11 cellular contexts compared by ENCODE assay signal in the genomic region with DNA sequence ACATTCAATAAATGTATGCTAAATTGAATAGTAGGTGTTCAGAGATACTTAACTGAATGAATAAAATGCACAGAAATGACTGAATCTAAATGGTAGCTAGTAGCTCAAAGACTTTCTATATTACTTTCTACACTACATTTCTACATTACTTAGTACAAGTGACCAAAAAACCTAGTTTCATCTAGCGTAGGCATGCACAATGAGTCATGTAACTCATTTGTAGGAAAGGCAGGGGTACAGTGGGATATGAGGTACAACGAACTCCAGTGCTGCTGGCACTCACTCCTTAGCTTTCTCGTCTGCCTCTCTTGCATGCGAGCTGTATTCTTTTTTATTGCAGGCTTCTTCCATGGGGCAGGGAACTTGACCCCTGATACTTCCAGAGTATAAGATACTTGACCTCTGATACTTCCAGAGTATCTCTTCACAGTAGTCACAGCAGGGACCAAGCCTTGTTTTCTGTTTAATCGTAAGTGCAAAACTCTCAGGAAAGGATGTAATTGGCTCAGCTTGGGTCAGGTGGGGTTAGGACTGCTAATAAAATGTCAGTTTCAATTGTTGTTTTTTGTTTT.
"Had no signal": no experiment of that assay in that cellular context is flagged by ENCODE, and none has a peak within 500 bp of the region (broad histone marks: within the 10 kb centered on the region; RNA-seq: fewer than 3 reads in every experiment).

No MANE protein-coding gene starts in this region.

- H3K4me3 ChIP-seq: heart left ventricle had no signal

- H3K36me3 Mint-ChIP-seq: naive B cell; stimulated activated memory B cell treated with anti-CD40 and anti-IgM and Interleukin-4, amounts not matched to agents 10 μg/mL and 1 μg/mL and 100 μg/mL, for 72 hours; type B pancreatic cell had no signal

- H3K27me3 ChIP-seq: heart left ventricle, neutrophil had no signal

- DNase-seq: activated gamma-delta T cell, foreskin keratinocyte, heart left ventricle, naive B cell, retina, SIG-M5 had no signal

- H3K27ac Mint-ChIP-seq: stimulated activated memory B cell treated with anti-CD40 and anti-IgM and Interleukin-4, amounts not matched to agents 10 μg/mL and 1 μg/mL and 100 μg/mL, for 72 hours had no signal

- H3K9me3 Mint-ChIP-seq: naive B cell; stimulated activated memory B cell treated with anti-CD40 and anti-IgM and Interleukin-4, amounts not matched to agents 10 μg/mL and 1 μg/mL and 100 μg/mL, for 72 hours; type B pancreatic cell had no signal

- H3K4me3 Mint-ChIP-seq: naive B cell; stimulated activated memory B cell treated with anti-CD40 and anti-IgM and Interleukin-4, amounts not matched to agents 10 μg/mL and 1 μg/mL and 100 μg/mL, for 72 hours; type B pancreatic cell had no signal

- FAIRE-seq: colon, islet of Langerhans had no signal

- H3K27ac ChIP-seq: foreskin keratinocyte, heart left ventricle, neutrophil had no signal

- H3K27me3 Mint-ChIP-seq: naive B cell; stimulated activated memory B cell treated with anti-CD40 and anti-IgM and Interleukin-4, amounts not matched to agents 10 μg/mL and 1 μg/mL and 100 μg/mL, for 72 hours; type B pancreatic cell had no signal

- H3K9me3 ChIP-seq: heart left ventricle, neutrophil had no signal

- H3K36me3 ChIP-seq: heart left ventricle, neutrophil had no signal

- ATAC-seq: foreskin keratinocyte; heart left ventricle; stimulated activated memory B cell treated with anti-CD40 and anti-IgM and Interleukin-4, amounts not matched to agents 10 μg/mL and 1 μg/mL and 100 μg/mL, for 72 hours had no signal
